Comparison of ENCODE assay signal across 16 cellular contexts in genomic region chr6:151288711-151289398, GRCh38. TPM values are rescaled to one million over a fixed set of nuclear protein-coding genes. Genes with fewer than 3 reads are reported as not detected.
DNase-seq lines count a peak whose midpoint lies in the region; TF ChIP-seq lines count a peak whose summit lies in the region.
"Had no signal": no experiment of that assay in that cellular context is flagged by ENCODE, and none has a peak within 500 bp of the region (broad histone marks: within the 10 kb centered on the region; RNA-seq: fewer than 3 reads in every experiment).

No MANE protein-coding gene starts in this region.

- H3K36me3 Mint-ChIP-seq in glutamatergic neuron (ENCODE audit: unreplicated experiment) (no peaks in the 10 kb centered on the region), type B pancreatic cell (peaks cover 8% of the 10 kb centered on the region)
- H3K36me3 Mint-ChIP-seq: memory B cell had no signal

- H3K9me3 Mint-ChIP-seq in glutamatergic neuron (ENCODE audit: unreplicated experiment) (peaks cover 4% of the 10 kb centered on the region), type B pancreatic cell (no peaks in the 10 kb centered on the region)
- H3K9me3 Mint-ChIP-seq: H9, memory B cell had no signal

- TF ChIP-seq CTCF in glutamatergic neuron (IDR thresholded peaks at IDR 0.05; ENCODE audit: partially characterized antibody, unreplicated experiment): no peak
- no peak for TF ChIP-seq CTCF in type B pancreatic cell (conservative IDR thresholded peaks at IDR 0.05)

- peak; percentile 26 for DNase-seq in stimulated activated CD4-positive, alpha-beta T cell treated with anti-CD3 and anti-CD28 coated beads, Interleukin-15, amount 100 ng/mL, for 24 hours
- DNase-seq in stimulated activated CD4-positive, alpha-beta T cell treated with anti-CD3 and anti-CD28 coated beads, Interleukin-12 subunit alpha, Interleukin-12 subunit beta, amount 100 ng/mL, for 4 hours: no peak
- peak; percentile 62 for DNase-seq in NCI-H2227 (lab: John Stamatoyannopoulos, UW; ENCODE audit: unreplicated experiment)
- no peak for DNase-seq in glutamatergic neuron
- DNase-seq in type B pancreatic cell (ENCODE audit: extremely low spot score, unreplicated experiment): no peak
- no peak for DNase-seq in NCI-H345 treated with DMSO at 0.1 percent for 48 hours (lab: John Stamatoyannopoulos, UW; ENCODE audit: unreplicated experiment)
- DNase-seq in GOT3 (lab: John Stamatoyannopoulos, UW): no peak
- DNase-seq: activated CD4-positive, CD25-positive, alpha-beta regulatory T cell treated with anti-CD3 and anti-CD28 coated beads, Interleukin-2, amount 50 U/mL, for 72 hours; brain microvascular endothelial cell; C1 segment of cervical spinal cord; H9; heart left ventricle; islet precursor cell; NCI-H524 treated with DMSO at 0.1 percent for 48 hours; nucleus accumbens had no signal

- H3K27ac Mint-ChIP-seq in glutamatergic neuron (ENCODE audit: unreplicated experiment) (peak overlapping the region; percentile 69), type B pancreatic cell (peak overlapping the region; percentile 27)
- H3K27ac Mint-ChIP-seq: H9, memory B cell had no signal

- H3K4me1 Mint-ChIP-seq in glutamatergic neuron (ENCODE audit: low read depth, unreplicated experiment) (peaks cover 59% of the 10 kb centered on the region), type B pancreatic cell (ENCODE audit: unreplicated experiment) (peaks cover 68% of the 10 kb centered on the region)

- H3K27me3 Mint-ChIP-seq in glutamatergic neuron (ENCODE audit: unreplicated experiment) (peaks cover 17% of the 10 kb centered on the region), type B pancreatic cell (no peaks in the 10 kb centered on the region)

- H3K4me3 Mint-ChIP-seq in glutamatergic neuron (ENCODE audit: unreplicated experiment) (peak overlapping the region; percentile 47), type B pancreatic cell (no peak overlapping the region)
- H3K4me3 Mint-ChIP-seq: H9, memory B cell had no signal

RNA-seq across cellular contexts. Expression of gene AKAP12, which starts 49.1 kb away (rescaled TPM):
- total RNA-seq in glutamatergic neuron (ENCODE audit: unreplicated experiment): 240 TPM
- 67.4 and 138 TPM in 2 replicates for total RNA-seq in type B pancreatic cell (ENCODE audit: low replicate concordance)

Comparison
In these comparisons a context has a peak if more than half of its experiments do, and no peak if none do; other contexts are left out.
1. DNase-seq: peak in stimulated activated CD4-positive, alpha-beta T cell treated with anti-CD3 and anti-CD28 coated beads, Interleukin-15, amount 100 ng/mL, for 24 hours (single experiment) and NCI-H2227 (single experiment); none in stimulated activated CD4-positive, alpha-beta T cell treated with anti-CD3 and anti-CD28 coated beads, Interleukin-12 subunit alpha, Interleukin-12 subunit beta, amount 100 ng/mL, for 4 hours (single experiment), glutamatergic neuron (single experiment), type B pancreatic cell (single experiment), NCI-H345 treated with DMSO at 0.1 percent for 48 hours (single experiment) and GOT3 (single experiment).